ENCODE assay signal across 20 cellular contexts in genomic region chr19:4120933-4121612, GRCh38. TPM values are rescaled to one million over a fixed set of nuclear protein-coding genes. Genes with fewer than 3 reads are reported as not detected.
DNase-seq lines count a peak whose midpoint lies in the region; ATAC-seq and TF ChIP-seq lines count a peak whose summit lies in the region.
"Had no signal": no experiment of that assay in that cellular context is flagged by ENCODE, and none has a peak within 500 bp of the region (broad histone marks: within the 10 kb centered on the region; RNA-seq: fewer than 3 reads in every experiment).

No MANE protein-coding gene starts in this region.

- peaks cover 36% of the 10 kb centered on the region for H3K36me3 Mint-ChIP-seq in activated T-cell treated with anti-CD3 and anti-CD28 coated beads, Interleukin-2, amount 50 U/mL, for 24 hours (ENCODE audit: low read depth)
- peaks cover 20% of the 10 kb centered on the region for H3K36me3 Mint-ChIP-seq in activated T-helper 2 cell treated with anti-CD3 and anti-CD28 coated beads, Interferon-gamma antibody, Interleukin-2, Interleukin-4, amounts not matched to agents 10 μg/mL and 5 μg/mL and 100 μg/mL, durations not matched to agents 14 hours and 24 hours and 36 hours (ENCODE audit: low read depth)
- H3K36me3 Mint-ChIP-seq in immature natural killer cell (peaks cover 0 to 5% (median 2%) of the 10 kb centered on the region in 3 donors), progenitor cell of endocrine pancreas (ENCODE audit: insufficient read depth) (peaks cover 3% of the 10 kb centered on the region)

- H3K4me3 ChIP-seq in upper lobe of right lung = no peak overlapping the region
- H3K4me3 ChIP-seq: A549; BLaER1 treated with 17β-estradiol and CSF1 and Interleukin-3, amounts not matched to agents 10 nM and 100 nM had no signal

- H3K4me1 Mint-ChIP-seq in activated T-cell treated with anti-CD3 and anti-CD28 coated beads, Interleukin-2, amount 50 U/mL, for 24 hours (ENCODE audit: low read depth) = peaks cover 36% of the 10 kb centered on the region
- H3K4me1 Mint-ChIP-seq in activated T-helper 2 cell treated with anti-CD3 and anti-CD28 coated beads, Interferon-gamma antibody, Interleukin-2, Interleukin-4, amounts not matched to agents 10 μg/mL and 5 μg/mL and 100 μg/mL, durations not matched to agents 14 hours and 24 hours and 36 hours (ENCODE audit: low read depth) = peaks cover 18% of the 10 kb centered on the region
- peaks cover 27 to 33% of the 10 kb centered on the region in 2 donors for H3K4me1 Mint-ChIP-seq in immature natural killer cell
- peaks cover 12% of the 10 kb centered on the region for H3K4me1 Mint-ChIP-seq in progenitor cell of endocrine pancreas (ENCODE audit: low read depth)

- no peak overlapping the region for H3K4me3 Mint-ChIP-seq in activated T-cell treated with anti-CD3 and anti-CD28 coated beads, Interleukin-2, amount 50 U/mL, for 24 hours
- no peak overlapping the region for H3K4me3 Mint-ChIP-seq in activated T-helper 2 cell treated with anti-CD3 and anti-CD28 coated beads, Interferon-gamma antibody, Interleukin-2, Interleukin-4, amounts not matched to agents 10 μg/mL and 5 μg/mL and 100 μg/mL, durations not matched to agents 14 hours and 24 hours and 36 hours (ENCODE audit: low read depth)
- H3K4me3 Mint-ChIP-seq in immature natural killer cell (peak overlapping the region in 1 of 5 donors; percentile 27), progenitor cell of endocrine pancreas (ENCODE audit: low read depth) (no peak overlapping the region)
- H3K4me3 Mint-ChIP-seq: activated CD8-positive, alpha-beta memory T cell treated with anti-CD3 and anti-CD28 coated beads, Interleukin-2, amount 10 ng/mL, durations not matched to agents 7 days and 5 days had no signal

- H3K9me3 Mint-ChIP-seq in activated T-cell treated with anti-CD3 and anti-CD28 coated beads, Interleukin-2, amount 50 U/mL, for 24 hours = no peaks in the 10 kb centered on the region
- no peaks in the 10 kb centered on the region for H3K9me3 Mint-ChIP-seq in activated T-helper 2 cell treated with anti-CD3 and anti-CD28 coated beads, Interferon-gamma antibody, Interleukin-2, Interleukin-4, amounts not matched to agents 10 μg/mL and 5 μg/mL and 100 μg/mL, durations not matched to agents 14 hours and 24 hours and 36 hours
- H3K9me3 Mint-ChIP-seq in immature natural killer cell (no peaks in the 10 kb centered on the region), progenitor cell of endocrine pancreas (ENCODE audit: low read depth) (no peaks in the 10 kb centered on the region)

- intact Hi-C loops in activated T-helper 2 cell treated with anti-CD3 and anti-CD28 coated beads, Interferon-gamma antibody, Interleukin-2, Interleukin-4, amounts not matched to agents 10 μg/mL and 5 μg/mL and 100 μg/mL, durations not matched to agents 14 hours and 24 hours and 36 hours (cut with micrococcal nuclease) = loop anchor here (5.0 to 10.0 kb wide), 3 partner anchors 34 to 116 kb away; partner anchors contain the start of genes PIAS4 and ZBTB7A
- intact Hi-C loops in upper lobe of right lung (cut with DNase I) = no loop called here

- DNase-seq in activated T-cell treated with anti-CD3 and anti-CD28 coated beads, Interleukin-2, amount 50 U/mL, for 24 hours = no peak
- DNase-seq in activated T-cell treated with anti-CD3 and anti-CD28 coated beads, Interleukin-2, amount 50 U/mL, for 1 hour = no peak
- no peak for DNase-seq in activated T-helper 2 cell treated with anti-CD3 and anti-CD28 coated beads, Interferon-gamma antibody, Interleukin-2, Interleukin-4, amounts not matched to agents 10 μg/mL and 5 μg/mL and 100 μg/mL, durations not matched to agents 14 hours and 24 hours and 36 hours (ENCODE audit: low spot score)
- DNase-seq in immature natural killer cell (no peak), progenitor cell of endocrine pancreas (ENCODE audit: low spot score, unreplicated experiment) (no peak), anterior cingulate cortex (lab: John Stamatoyannopoulos, UW) (no peak), upper lobe of right lung (no peak)
- no peak for DNase-seq in NK-92 treated with Interleukin-12 subunit alpha and Interleukin-12 subunit beta, amount 100 ng/mL, for 24 hours (lab: John Stamatoyannopoulos, UW)
- DNase-seq: activated CD4-positive, alpha-beta T cell treated with anti-CD3 and anti-CD28 coated beads for 1 hour; activated CD8-positive, alpha-beta memory T cell treated with anti-CD3 and anti-CD28 coated beads, Interleukin-2, amount 10 ng/mL, durations not matched to agents 7 days and 5 days; activated effector memory CD4-positive, alpha-beta T cell treated with anti-CD3 and anti-CD28 coated beads, Interleukin-2, amount 50 U/mL, for 16 hours; glutamatergic neuron; NCI-H1417 treated with DMSO at 0.1 percent for 48 hours; NCI-H510A; retina; RPMI8226 had no signal

- peaks cover 13% of the 10 kb centered on the region for H3K4me1 ChIP-seq in upper lobe of right lung

- no peak overlapping the region for H3K27ac ChIP-seq in upper lobe of right lung
- H3K27ac ChIP-seq: BLaER1 treated with 17β-estradiol and CSF1 and Interleukin-3, amounts not matched to agents 10 nM and 100 nM had no signal

- ATAC-seq in upper lobe of right lung = no peak
- ATAC-seq: A549; activated CD8-positive, alpha-beta memory T cell treated with anti-CD3 and anti-CD28 coated beads, Interleukin-2, amount 10 ng/mL, durations not matched to agents 7 days and 5 days; left lobe of liver had no signal

- no peaks in the 10 kb centered on the region for H3K9me3 ChIP-seq in upper lobe of right lung
- H3K9me3 ChIP-seq: A549; BLaER1 treated with 17β-estradiol and CSF1 and Interleukin-3, amounts not matched to agents 10 nM and 100 nM had no signal

- H3K36me3 ChIP-seq in upper lobe of right lung = peaks cover 31% of the 10 kb centered on the region

- no peaks in the 10 kb centered on the region for H3K27me3 ChIP-seq in upper lobe of right lung
- H3K27me3 ChIP-seq: BLaER1 treated with 17β-estradiol and CSF1 and Interleukin-3, amounts not matched to agents 10 nM and 100 nM had no signal

- peak overlapping the region; percentile 32 for H3K27ac Mint-ChIP-seq in activated T-cell treated with anti-CD3 and anti-CD28 coated beads, Interleukin-2, amount 50 U/mL, for 24 hours
- peak overlapping the region; percentile 67 for H3K27ac Mint-ChIP-seq in activated T-helper 2 cell treated with anti-CD3 and anti-CD28 coated beads, Interferon-gamma antibody, Interleukin-2, Interleukin-4, amounts not matched to agents 10 μg/mL and 5 μg/mL and 100 μg/mL, durations not matched to agents 14 hours and 24 hours and 36 hours
- H3K27ac Mint-ChIP-seq in immature natural killer cell = peak overlapping the region in 4 of 6 donors; percentile 24 to 71 (median 54)
- H3K27ac Mint-ChIP-seq in progenitor cell of endocrine pancreas = peak overlapping the region; percentile 23

- TF ChIP-seq CTCF in progenitor cell of endocrine pancreas (IDR thresholded peaks at IDR 0.05; ENCODE audit: unreplicated experiment) = no peak
- TF ChIP-seq CTCF in upper lobe of right lung (IDR thresholded peaks at IDR 0.05) = no peak

- H3K27me3 Mint-ChIP-seq in activated T-cell treated with anti-CD3 and anti-CD28 coated beads, Interleukin-2, amount 50 U/mL, for 24 hours = no peaks in the 10 kb centered on the region
- H3K27me3 Mint-ChIP-seq in activated T-helper 2 cell treated with anti-CD3 and anti-CD28 coated beads, Interferon-gamma antibody, Interleukin-2, Interleukin-4, amounts not matched to agents 10 μg/mL and 5 μg/mL and 100 μg/mL, durations not matched to agents 14 hours and 24 hours and 36 hours (ENCODE audit: low read depth) = no peaks in the 10 kb centered on the region
- peaks cover 2 to 8% (median 2%) of the 10 kb centered on the region in 3 donors for H3K27me3 Mint-ChIP-seq in immature natural killer cell (ENCODE audit: low read depth in 3 of 3)
- no peaks in the 10 kb centered on the region for H3K27me3 Mint-ChIP-seq in progenitor cell of endocrine pancreas
- H3K27me3 Mint-ChIP-seq: activated CD8-positive, alpha-beta memory T cell treated with anti-CD3 and anti-CD28 coated beads, Interleukin-2, amount 10 ng/mL, durations not matched to agents 7 days and 5 days had no signal

RNA-seq across cellular contexts. Expression of gene MAP2K2, which starts 2.8 kb away (rescaled TPM):
- 131 and 141 TPM in 2 replicates for total RNA-seq in activated T-helper 2 cell treated with anti-CD3 and anti-CD28 coated beads, Interferon-gamma antibody, Interleukin-2, Interleukin-4, amounts not matched to agents 10 μg/mL and 5 μg/mL and 100 μg/mL, durations not matched to agents 14 hours and 24 hours and 36 hours
- 10 to 100 TPM; 75.5 to 96.0 (median 86.6) TPM for polyA plus RNA-seq in immature natural killer cell
- 149 and 154 TPM in 2 replicates for total RNA-seq in progenitor cell of endocrine pancreas
- 110 TPM for total RNA-seq in upper lobe of right lung

RNA-seq across cellular contexts. Expression of gene CREB3L3, which starts 32.4 kb away (rescaled TPM):
- total RNA-seq in activated T-helper 2 cell treated with anti-CD3 and anti-CD28 coated beads, Interferon-gamma antibody, Interleukin-2, Interleukin-4, amounts not matched to agents 10 μg/mL and 5 μg/mL and 100 μg/mL, durations not matched to agents 14 hours and 24 hours and 36 hours = 1.6 and 2.5 TPM in 2 replicates
- not detected for polyA plus RNA-seq in immature natural killer cell
- total RNA-seq in progenitor cell of endocrine pancreas (2.4 and 2.9 TPM in 2 replicates), upper lobe of right lung (not detected)
- total RNA-seq: temporal lobe had no signal

RNA-seq across cellular contexts. Expression of gene ZBTB7A, which starts 54.4 kb away (rescaled TPM):
- total RNA-seq in activated T-helper 2 cell treated with anti-CD3 and anti-CD28 coated beads, Interferon-gamma antibody, Interleukin-2, Interleukin-4, amounts not matched to agents 10 μg/mL and 5 μg/mL and 100 μg/mL, durations not matched to agents 14 hours and 24 hours and 36 hours = 39.9 and 41.2 TPM in 2 replicates
- 10 to 100 TPM; 10.2 to 62.3 (median 29.0) TPM for polyA plus RNA-seq in immature natural killer cell
- total RNA-seq in progenitor cell of endocrine pancreas (18.4 and 19.1 TPM in 2 replicates), upper lobe of right lung (54.3 TPM)
